ENCODE assay signal across 1 cellular context in genomic region chr4:7206385-7206784, GRCh38.
TF ChIP-seq lines count a peak whose summit lies in the region.

No MANE protein-coding gene starts in this region.

TF ChIP-seq in IMR-90, 13 proteins besides CTCF, POLR2A, EP300 and RAD21 (continued from another document):
- TF ChIP-seq MAFK (IDR thresholded peaks at IDR 0.05; ENCODE audit: low read depth, low read length) (peak; percentile 53), MXI1 (IDR thresholded peaks at IDR 0.05; ENCODE audit: borderline replicate concordance, low read depth, low read length) (no peak), BHLHE40 (IDR thresholded peaks at IDR 0.05; ENCODE audit: low read depth, low read length) (no peak)
